In the genomic region with DNA sequence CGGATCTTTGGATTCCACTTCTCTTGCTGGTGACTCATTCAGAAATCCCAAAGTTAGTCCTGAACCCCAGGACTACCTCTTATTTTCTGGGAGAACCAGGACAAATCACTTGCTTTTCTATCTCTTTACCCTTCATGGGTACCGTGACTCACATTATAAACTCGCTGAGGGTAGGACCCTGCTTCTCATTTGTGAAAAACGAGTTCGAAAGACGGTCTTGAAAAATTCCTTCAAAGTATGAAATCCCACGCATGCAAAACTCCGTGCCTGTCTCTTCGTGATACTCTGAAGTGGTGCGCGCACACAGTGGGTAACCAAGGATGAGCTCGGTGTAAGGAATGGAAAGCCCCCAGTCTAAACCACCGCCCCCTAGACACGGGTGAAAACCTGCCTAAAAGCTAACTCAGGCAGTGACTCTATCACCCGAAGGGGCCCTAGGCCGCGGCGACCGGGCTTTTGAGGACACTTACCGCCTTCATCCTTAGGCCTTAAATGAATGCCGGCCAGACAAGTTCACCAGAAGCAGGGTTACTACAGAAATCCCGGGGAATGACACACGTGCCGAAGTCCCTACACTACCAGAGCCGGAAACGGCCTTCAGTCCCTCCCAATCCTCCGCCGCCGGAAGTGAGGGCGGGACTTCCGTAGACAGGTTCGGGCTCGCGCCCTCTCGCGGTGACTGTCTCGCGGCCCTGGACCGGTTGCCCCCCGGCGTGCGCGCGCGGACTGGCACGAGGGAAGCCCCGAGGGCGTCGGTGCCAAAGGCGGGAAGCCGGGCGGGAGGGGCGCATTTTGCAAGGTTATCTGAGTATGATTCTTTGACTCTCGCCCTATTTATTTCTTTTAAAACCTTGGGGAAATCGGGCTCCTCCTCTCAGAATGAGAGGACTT, we compare ENCODE assay signal across 8 cellular contexts. TPM values are rescaled to one million over a fixed set of nuclear protein-coding genes. Genes with fewer than 3 reads are reported as not detected.
DNase-seq lines count a peak whose midpoint lies in the region; ATAC-seq and TF ChIP-seq lines count a peak whose summit lies in the region.

A gene with protein sequence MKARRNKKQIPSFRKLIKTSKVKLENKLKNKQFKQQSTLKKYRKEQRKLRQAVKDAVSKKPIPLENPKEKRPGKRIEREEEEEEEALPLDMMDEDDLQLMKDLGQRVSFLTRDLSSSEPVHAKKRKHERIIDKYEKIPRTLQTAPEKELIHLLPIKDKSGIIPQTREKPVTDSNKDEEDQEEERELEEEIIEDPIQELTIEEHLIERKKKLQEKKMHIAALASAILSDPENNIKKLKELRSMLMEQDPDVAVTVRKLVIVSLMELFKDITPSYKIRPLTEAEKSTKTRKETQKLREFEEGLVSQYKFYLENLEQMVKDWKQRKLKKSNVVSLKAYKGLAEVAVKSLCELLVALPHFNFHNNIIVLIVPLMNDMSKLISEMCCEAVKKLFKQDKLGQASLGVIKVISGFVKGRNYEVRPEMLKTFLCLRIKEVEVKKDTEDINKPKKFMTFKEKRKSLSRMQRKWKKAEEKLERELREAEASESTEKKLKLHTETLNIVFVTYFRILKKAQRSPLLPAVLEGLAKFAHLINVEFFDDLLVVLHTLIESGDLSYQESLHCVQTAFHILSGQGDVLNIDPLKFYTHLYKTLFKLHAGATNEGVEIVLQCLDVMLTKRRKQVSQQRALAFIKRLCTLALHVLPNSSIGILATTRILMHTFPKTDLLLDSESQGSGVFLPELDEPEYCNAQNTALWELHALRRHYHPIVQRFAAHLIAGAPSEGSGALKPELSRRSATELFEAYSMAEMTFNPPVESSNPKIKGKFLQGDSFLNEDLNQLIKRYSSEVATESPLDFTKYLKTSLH (minus strand): TSS at position 580 of the 891 bp plus-strand sequence. CDS start 101 bp downstream, at position 479.

- H3K4me3 ChIP-seq in PC-9: peak within 1 kb of the TSS; percentile 83
- H3K4me3 ChIP-seq in esophagus (ENCODE audit: low read depth in 1 of 2, low read length in 2 of 2): peak within 1 kb of the TSS; percentile 76 to 81
- H3K4me3 ChIP-seq in mucosa of stomach (ENCODE audit: low read length): peak within 1 kb of the TSS; percentile 36

- peaks cover 48% of the 10 kb centered on the region for H3K36me3 Mint-ChIP-seq in activated T-cell treated with anti-CD3 and anti-CD28 coated beads, Interleukin-2, amount 50 U/mL, for 24 hours (ENCODE audit: low read depth)

- H4K20me1 ChIP-seq in PC-9 (ENCODE audit: insufficient read depth): no peaks in the 10 kb centered on the region; the same call in 1 of the 2 replicates

- peaks cover 7% of the 10 kb centered on the region for H3K9me3 Mint-ChIP-seq in activated T-cell treated with anti-CD3 and anti-CD28 coated beads, Interleukin-2, amount 50 U/mL, for 24 hours

- peaks cover 8% of the 10 kb centered on the region for H3F3A ChIP-seq in PC-9 (ENCODE audit: insufficient read depth, low read depth)

- peaks cover 27% of the 10 kb centered on the region for H3K4me1 ChIP-seq in PC-9 (replicated peaks; ENCODE audit: insufficient read depth)
- H3K4me1 ChIP-seq in esophagus (ENCODE audit: control insufficient read depth in 2 of 2, insufficient read depth in 2 of 2, low read length in 1 of 2): no peaks in the 10 kb centered on the region
- peaks cover 10% of the 10 kb centered on the region for H3K4me1 ChIP-seq in mucosa of stomach (ENCODE audit: control insufficient read depth, insufficient read depth, low read length)

- H3K27me3 ChIP-seq in PC-9 (ENCODE audit: insufficient read depth, low read depth) (no peaks in the 10 kb centered on the region), esophagus (ENCODE audit: control insufficient read depth in 1 of 2, insufficient read depth in 2 of 2, low read length in 2 of 2) (no peaks in the 10 kb centered on the region), mucosa of stomach (ENCODE audit: control insufficient read depth, insufficient read depth, low read length) (no peaks in the 10 kb centered on the region)

- H3K4me3 Mint-ChIP-seq in activated T-cell treated with anti-CD3 and anti-CD28 coated beads, Interleukin-2, amount 50 U/mL, for 24 hours: peak within 1 kb of the TSS; percentile 94

- peak within 1 kb of the TSS; percentile 98 for H3K27ac Mint-ChIP-seq in activated T-cell treated with anti-CD3 and anti-CD28 coated beads, Interleukin-2, amount 50 U/mL, for 24 hours

- peaks cover 5% of the 10 kb centered on the region for H3K27me3 Mint-ChIP-seq in activated T-cell treated with anti-CD3 and anti-CD28 coated beads, Interleukin-2, amount 50 U/mL, for 24 hours

- H3K79me2 ChIP-seq in PC-9 (ENCODE audit: low read depth): peaks cover 32% of the 10 kb centered on the region

- peak within 1 kb of the TSS; percentile 92 for H2AFZ ChIP-seq in PC-9

- peak within 1 kb of the TSS; percentile 79 for H3K4me2 ChIP-seq in PC-9

- peak; percentile 99 for ATAC-seq in GM21576 (IDR thresholded peaks at IDR 0.05; ENCODE audit: unreplicated experiment)

- peak within 1 kb of the TSS; percentile 51 for H3K27ac ChIP-seq in PC-9
- peak within 1 kb of the TSS; percentile 65 to 90 for H3K27ac ChIP-seq in esophagus (ENCODE audit: low read depth in 2 of 2, low read length in 1 of 2)

- peaks cover 37% of the 10 kb centered on the region for H3K4me1 Mint-ChIP-seq in activated T-cell treated with anti-CD3 and anti-CD28 coated beads, Interleukin-2, amount 50 U/mL, for 24 hours (ENCODE audit: low read depth)

- H3K9me3 ChIP-seq in PC-9 (ENCODE audit: insufficient read depth, low read depth): no peaks in the 10 kb centered on the region
- no peaks in the 10 kb centered on the region for H3K9me3 ChIP-seq in esophagus (ENCODE audit: control insufficient read depth in 2 of 2, insufficient read depth in 1 of 2, low read depth in 1 of 2, low read length in 1 of 2)
- H3K9me3 ChIP-seq in mucosa of stomach (ENCODE audit: control insufficient read depth, low read length): no peaks in the 10 kb centered on the region

- intact Hi-C loops in PC-9 (cut with micrococcal nuclease; ENCODE audit: unreplicated experiment): loop anchor here (1.0 kb wide), 1 partner anchor 40 kb away; a partner anchor contains a TSS

- WGBS in esophagus, 2 donors: 0% methylated on average over 55 of the region's 55 CpGs

- TF ChIP-seq RAD21 in Ishikawa (IDR thresholded peaks at IDR 0.05; ENCODE audit: low read depth): peak; percentile 42; the same call in 1 of the 2 replicates

- peak; percentile 56; the same call in 1 of the 2 replicates for TF ChIP-seq CTCF in PC-9 (conservative IDR thresholded peaks at IDR 0.05)

- POLR2A ChIA-PET in PC-9 (lab: Charles Lee; ENCODE audit: unreplicated experiment): interaction anchor here (0.6 to 0.7 kb wide), 4 partner anchors 41 to 1663 kb away, joined by 5 to 16 read pairs (median 10); no protein-coding TSS in a partner anchor

- DNase-seq in DMS53 treated with DMSO at 0.1 percent for 48 hours (lab: John Stamatoyannopoulos, UW; ENCODE audit: unreplicated experiment) (peak; percentile 88), PC-9 (peak; percentile 79 to 88)
- peak; percentile 97 for DNase-seq in activated T-cell treated with anti-CD3 and anti-CD28 coated beads, Interleukin-2, amount 50 U/mL, for 24 hours
- DNase-seq in stimulated activated CD8-positive, alpha-beta memory T cell treated with anti-CD3 and anti-CD28 coated beads, Interleukin-7, amount 100 ng/mL, for 1 hour (ENCODE audit: low read depth in 2 of 2): peak; percentile 87 to 97

- TF ChIP-seq EP300 in Ishikawa (IDR thresholded peaks at IDR 0.05; ENCODE audit: borderline replicate concordance): peak; percentile 47; the same call in 1 of the 2 replicates

- BruUV-seq in PC-9 (replicated peaks; lab: Mats Ljungman, UMichigan): TSS peak; percentile 81

- H3K9ac ChIP-seq in mucosa of stomach (ENCODE audit: low read length): peak within 1 kb of the TSS; percentile 58

- H3K36me3 ChIP-seq in PC-9 (ENCODE audit: low read depth) (no peaks in the 10 kb centered on the region; the same call in 1 of the 2 replicates), esophagus (ENCODE audit: control insufficient read depth in 2 of 2, insufficient read depth in 2 of 2, low read length in 1 of 2) (no peaks in the 10 kb centered on the region), mucosa of stomach (ENCODE audit: control insufficient read depth, insufficient read depth, low read length) (no peaks in the 10 kb centered on the region)

- CTCF ChIA-PET in PC-9 (lab: Charles Lee): interaction anchor here (0.6 kb wide), 1 partner anchor 446 kb away, joined by 3 read pairs; no protein-coding TSS in a partner anchor

- H3K9me2 ChIP-seq in PC-9 (ENCODE audit: insufficient read depth): no peaks in the 10 kb centered on the region

TF ChIP-seq in Ishikawa, 13 proteins besides CTCF, POLR2A, EP300 and RAD21 (continues in another document):
- TF ChIP-seq FOXM1 (IDR thresholded peaks at IDR 0.05; ENCODE audit: borderline replicate concordance, low read depth) (0 out of 2 replicates have a peak, but pooled peaks have one; percentile 32), NFIC (IDR thresholded peaks at IDR 0.05) (peak; percentile 68; the same call in 1 of the 2 replicates), CEBPB (IDR thresholded peaks at IDR 0.05) (peak; percentile 32; the same call in 1 of the 2 replicates), TAF1 (IDR thresholded peaks at IDR 0.05; ENCODE audit: low read depth) (peak; percentile 80), TCF12 (IDR thresholded peaks at IDR 0.05; ENCODE audit: low read depth) (peak; percentile 90), TEAD4 (IDR thresholded peaks at IDR 0.05) (peak; percentile 48; the same call in 1 of the 2 replicates), ZBTB7A (IDR thresholded peaks at IDR 0.05; ENCODE audit: low read depth) (no peak), YY1 (IDR thresholded peaks at IDR 0.05; ENCODE audit: low read depth) (peak; percentile 65)
- TF ChIP-seq, protein P1, sequence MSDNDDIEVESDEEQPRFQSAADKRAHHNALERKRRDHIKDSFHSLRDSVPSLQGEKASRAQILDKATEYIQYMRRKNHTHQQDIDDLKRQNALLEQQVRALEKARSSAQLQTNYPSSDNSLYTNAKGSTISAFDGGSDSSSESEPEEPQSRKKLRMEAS (IDR thresholded peaks at IDR 0.05): peak; percentile 100

RNA-seq across cellular contexts. Expression of the gene that starts here (rescaled TPM):
- total RNA-seq in PC-9 (2021): 10.5 and 17.7 TPM in 2 replicates
- polyA plus RNA-seq in esophagus: 1 to 10 TPM; 4.8 to 5.3 TPM

Comparison
In these comparisons a context has a peak if more than half of its experiments do, and no peak if none do; other contexts are left out.
1. Peak in every context shown above with its lines: DNase-seq, ATAC-seq, H3K4me3 ChIP-seq and H3K27ac ChIP-seq.